In the genomic region with DNA sequence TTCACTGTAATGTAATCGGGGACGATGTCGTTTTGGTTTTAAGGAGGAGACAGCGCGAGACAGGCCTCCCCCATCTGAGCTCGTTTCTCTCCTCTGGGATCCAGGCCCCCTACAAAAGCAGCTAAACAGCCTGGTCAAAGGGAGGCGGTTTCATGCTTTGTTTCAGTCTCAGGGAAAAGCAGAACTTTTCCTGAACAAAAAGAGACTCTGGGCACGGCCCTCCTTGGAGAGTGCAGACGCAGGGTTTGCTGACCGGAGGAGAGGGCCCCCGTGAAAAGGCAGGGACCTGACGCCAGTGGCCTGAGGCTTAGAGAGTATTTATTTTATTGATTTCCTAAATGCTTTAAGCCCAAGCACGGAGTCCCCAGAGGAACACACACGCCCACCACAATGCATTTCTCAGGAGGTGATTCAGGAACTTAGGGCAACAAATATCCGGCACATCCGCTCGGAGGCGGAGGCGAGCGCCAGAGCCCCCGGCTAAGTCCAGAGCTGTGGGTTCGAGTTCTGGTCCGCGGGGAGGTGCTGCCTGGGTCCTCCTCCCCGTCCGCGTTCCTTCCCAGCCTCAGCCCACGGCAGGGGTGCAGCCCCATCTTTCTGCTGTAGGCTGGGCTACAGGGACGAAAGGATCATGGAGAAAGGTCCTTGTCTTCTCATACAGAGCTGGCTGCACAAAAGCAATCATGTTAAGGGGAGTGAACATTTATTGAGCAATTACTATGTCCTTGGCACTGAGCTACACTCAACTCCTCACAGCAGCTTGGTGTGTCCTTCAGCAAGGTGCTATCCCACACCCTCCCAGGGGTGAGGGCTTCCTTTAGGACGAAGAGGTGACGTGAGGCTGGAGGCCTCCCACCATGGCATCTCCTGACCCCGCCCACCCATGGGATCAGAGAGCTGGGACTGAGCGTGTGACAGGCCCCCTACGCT, we compare ENCODE assay signal across 10 cellular contexts. TPM values are rescaled to one million over a fixed set of nuclear protein-coding genes. Genes with fewer than 3 reads are reported as not detected.
DNase-seq lines count a peak whose midpoint lies in the region; ATAC-seq and TF ChIP-seq lines count a peak whose summit lies in the region.
"Had no signal": no experiment of that assay in that cellular context is flagged by ENCODE, and none has a peak within 500 bp of the region (broad histone marks: within the 10 kb centered on the region; RNA-seq: fewer than 3 reads in every experiment).

No MANE protein-coding gene starts in this region.

- no peaks in the 10 kb centered on the region for H3K4me1 ChIP-seq in H9 (ENCODE audit: insufficient read depth, low read length)
- peaks cover 0 to 12% of the 10 kb centered on the region in 2 donors for H3K4me1 ChIP-seq in right atrium auricular region
- H3K4me1 ChIP-seq in testis = peaks cover 8% of the 10 kb centered on the region

- no peak overlapping the region for H3K4me2 ChIP-seq in H9 (ENCODE audit: insufficient read depth, insufficient read length, low read length)

- no peak overlapping the region for H2AFZ ChIP-seq in H9 (ENCODE audit: low read length)

- H3K14ac ChIP-seq in H9 (ENCODE audit: insufficient read depth, low read length) = peak overlapping the region; percentile 30; the same call in 1 of the 2 replicates

- no peaks in the 10 kb centered on the region for H3K27me3 ChIP-seq in H9 (ENCODE audit: insufficient read depth, low read length)
- H3K27me3 ChIP-seq in right atrium auricular region = no peaks in the 10 kb centered on the region
- no peaks in the 10 kb centered on the region for H3K27me3 ChIP-seq in testis

- H3K9ac ChIP-seq in H9 (ENCODE audit: extremely low read depth, insufficient read length, low read length) = no peak overlapping the region

- no peaks in the 10 kb centered on the region for H3K36me3 Mint-ChIP-seq in H9 (ENCODE audit: insufficient read depth in 1 of 3, low read depth in 3 of 3)
- no peaks in the 10 kb centered on the region for H3K36me3 Mint-ChIP-seq in activated naive CD8-positive, alpha-beta T cell treated with anti-CD3 and anti-CD28 coated beads, Interleukin-2, amount 50 U/mL, for 24 hours (ENCODE audit: low read depth)
- H3K36me3 Mint-ChIP-seq in activated CD4-positive, alpha-beta memory T cell treated with anti-CD3 and anti-CD28 coated beads for 36 hours = no peaks in the 10 kb centered on the region

- H3K9me3 Mint-ChIP-seq in H9 = no peaks in the 10 kb centered on the region
- no peaks in the 10 kb centered on the region for H3K9me3 Mint-ChIP-seq in activated naive CD8-positive, alpha-beta T cell treated with anti-CD3 and anti-CD28 coated beads, Interleukin-2, amount 50 U/mL, for 24 hours
- no peaks in the 10 kb centered on the region for H3K9me3 Mint-ChIP-seq in activated CD4-positive, alpha-beta memory T cell treated with anti-CD3 and anti-CD28 coated beads for 36 hours
- H3K9me3 Mint-ChIP-seq: T-helper 1 cell treated with Interleukin-12 subunit alpha and Interleukin-12 subunit beta and Interleukin-4 antibody, amounts not matched to agents 30 μg/mL and 1 μg/mL, for 36 hours had no signal

- peaks cover 7 to 31% of the 10 kb centered on the region in 2 experiments for H3K4me1 Mint-ChIP-seq in H9
- peaks cover 24% of the 10 kb centered on the region for H3K4me1 Mint-ChIP-seq in activated naive CD8-positive, alpha-beta T cell treated with anti-CD3 and anti-CD28 coated beads, Interleukin-2, amount 50 U/mL, for 24 hours
- peaks cover 8% of the 10 kb centered on the region for H3K4me1 Mint-ChIP-seq in activated CD4-positive, alpha-beta memory T cell treated with anti-CD3 and anti-CD28 coated beads for 36 hours (ENCODE audit: low read depth)

- no peaks in the 10 kb centered on the region for H3K9me3 ChIP-seq in H9 (ENCODE audit: control insufficient read depth, low read depth, low read length)
- no peaks in the 10 kb centered on the region for H3K9me3 ChIP-seq in right atrium auricular region
- no peaks in the 10 kb centered on the region for H3K9me3 ChIP-seq in testis

- no peaks in the 10 kb centered on the region for H3K79me2 ChIP-seq in H9 (ENCODE audit: insufficient read depth, low read length)

- H3K36me3 ChIP-seq in right atrium auricular region = no peaks in the 10 kb centered on the region
- no peaks in the 10 kb centered on the region for H3K36me3 ChIP-seq in testis (ENCODE audit: low read depth, missing control alignments)

- WGBS in H9 (ENCODE audit: extremely low coverage, insufficient read length, low lambda C conversion rate) = no CpG with 5 or more reads among the region's 34 CpGs
- WGBS in testis, 2 donors = 47 to 48% methylated on average over 20 to 34 of the region's 34 CpGs

- no peak overlapping the region for H4K5ac ChIP-seq in H9 (ENCODE audit: insufficient read length, low read depth, low read length)

- no peak overlapping the region for H3K27ac ChIP-seq in H9 (ENCODE audit: insufficient read length, low read depth, low read length)
- peak overlapping the region; percentile 60 to 63 for H3K27ac ChIP-seq in right atrium auricular region
- H3K27ac ChIP-seq in testis = peak overlapping the region; percentile 55 to 76

- H3T11ph ChIP-seq in H9 (ENCODE audit: low read length) = no peak overlapping the region

- H3K27me3 Mint-ChIP-seq in H9 (ENCODE audit: low read depth) = no peaks in the 10 kb centered on the region; the same call in 1 of the 2 replicates
- peaks cover 17% of the 10 kb centered on the region for H3K27me3 Mint-ChIP-seq in activated naive CD8-positive, alpha-beta T cell treated with anti-CD3 and anti-CD28 coated beads, Interleukin-2, amount 50 U/mL, for 24 hours
- no peaks in the 10 kb centered on the region for H3K27me3 Mint-ChIP-seq in activated CD4-positive, alpha-beta memory T cell treated with anti-CD3 and anti-CD28 coated beads for 36 hours

- H3K23me2 ChIP-seq in H9 (ENCODE audit: insufficient read length, low read depth, low read length, poor library complexity, severe bottlenecking) = no peaks in the 10 kb centered on the region

- no peaks in the 10 kb centered on the region for H4K20me1 ChIP-seq in H9 (ENCODE audit: control insufficient read depth, insufficient read depth, insufficient read length)

- DNase-seq in H9 = peak; percentile 26
- DNase-seq in activated naive CD8-positive, alpha-beta T cell treated with anti-CD3 and anti-CD28 coated beads, Interleukin-2, amount 50 U/mL, for 24 hours = peak; percentile 17
- DNase-seq in right atrium auricular region (ENCODE audit: low spot score) = no peak
- no peak for DNase-seq in testis
- no peak for DNase-seq in iPS-NIHi7 (ENCODE audit: extremely low spot score)
- DNase-seq in activated CD4-positive, alpha-beta memory T cell treated with anti-CD3 and anti-CD28 coated beads for 36 hours = no peak
- DNase-seq: NCI-H1048 had no signal

- TF ChIP-seq CTCF in H9 (conservative IDR thresholded peaks at IDR 0.05) = no peak
- no peak for TF ChIP-seq CTCF in right atrium auricular region (IDR thresholded peaks at IDR 0.05)
- TF ChIP-seq CTCF in testis (IDR thresholded peaks at IDR 0.05) = no peak

- H3K4me3 ChIP-seq in right atrium auricular region (no peak overlapping the region), testis (no peak overlapping the region)

- H3K4ac ChIP-seq in H9 (ENCODE audit: low read depth, low read length) = no peak overlapping the region

- no peak overlapping the region for H2AK5ac ChIP-seq in H9 (ENCODE audit: insufficient read length, low read length)

- H3K79me1 ChIP-seq in H9 (ENCODE audit: insufficient read depth, low read depth, low read length, poor library complexity, severe bottlenecking) = no peaks in the 10 kb centered on the region

- H3K4me3 Mint-ChIP-seq in H9 = 0 out of 5 replicates have a peak overlapping the region, but pooled peaks of 1 of the 2 experiments have one; percentile 39
- H3K4me3 Mint-ChIP-seq in activated naive CD8-positive, alpha-beta T cell treated with anti-CD3 and anti-CD28 coated beads, Interleukin-2, amount 50 U/mL, for 24 hours = no peak overlapping the region
- H3K4me3 Mint-ChIP-seq in activated CD4-positive, alpha-beta memory T cell treated with anti-CD3 and anti-CD28 coated beads for 36 hours = no peak overlapping the region

- no peak for TF ChIP-seq POLR2A in testis (IDR thresholded peaks at IDR 0.05)

- no peak overlapping the region for H3K23ac ChIP-seq in H9 (ENCODE audit: insufficient read length, low read depth, low read length)

- no peak for ATAC-seq in activated naive CD8-positive, alpha-beta T cell treated with anti-CD3 and anti-CD28 coated beads, Interleukin-2, amount 50 U/mL, for 24 hours
- ATAC-seq in GM21723 (IDR thresholded peaks at IDR 0.05; ENCODE audit: unreplicated experiment) (no peak), esophagus mucosa (no peak)

- CTCF ChIA-PET in activated CD4-positive, alpha-beta memory T cell treated with anti-CD3 and anti-CD28 coated beads for 36 hours (lab: Charles Lee) = interaction anchor here (1.4 to 3.4 kb wide), 2 partner anchors 13 to 25 kb away, joined by 6 to 14 read pairs; no protein-coding TSS in a partner anchor

- no peak overlapping the region for H3K18ac ChIP-seq in H9 (ENCODE audit: insufficient read length, low read depth, low read length)

- H2BK5ac ChIP-seq in H9 (ENCODE audit: insufficient read length, low read length) = no peak overlapping the region

- H3K27ac Mint-ChIP-seq in H9 = peak overlapping the region in 2 of 3 experiments; percentile 62 to 68; a peak in 2 of 7 replicates
- H3K27ac Mint-ChIP-seq in activated naive CD8-positive, alpha-beta T cell treated with anti-CD3 and anti-CD28 coated beads, Interleukin-2, amount 50 U/mL, for 24 hours = no peak overlapping the region
- no peak overlapping the region for H3K27ac Mint-ChIP-seq in activated CD4-positive, alpha-beta memory T cell treated with anti-CD3 and anti-CD28 coated beads for 36 hours

- no peak overlapping the region for H4K8ac ChIP-seq in H9 (replicated peaks; ENCODE audit: insufficient read length, low read depth, low read length)

- no peak overlapping the region for H2BK15ac ChIP-seq in H9 (ENCODE audit: low read depth, low read length)

- no peak overlapping the region for H2BK12ac ChIP-seq in H9 (ENCODE audit: insufficient read length, low read depth, low read length)

- intact Hi-C loops in testis (cut with DNase I; ENCODE audit: low total_unique reads) = no loop called here
- intact Hi-C loops in activated CD4-positive, alpha-beta memory T cell treated with anti-CD3 and anti-CD28 coated beads for 36 hours (cut with micrococcal nuclease) = no loop called here

- H3K56ac ChIP-seq in H9 (ENCODE audit: insufficient read length, low read depth, low read length) = no peak overlapping the region

- POLR2A ChIA-PET in activated CD4-positive, alpha-beta memory T cell treated with anti-CD3 and anti-CD28 coated beads for 36 hours (lab: Charles Lee) = no interaction called here

- H4K91ac ChIP-seq in H9 (ENCODE audit: insufficient read length, low read depth, low read length) = no peak overlapping the region

- no peak overlapping the region for H2BK120ac ChIP-seq in H9 (ENCODE audit: low read depth, low read length, poor library complexity, severe bottlenecking)

- H2BK20ac ChIP-seq in H9 (ENCODE audit: low read depth, low read length, poor library complexity, severe bottlenecking) = no peak overlapping the region

RNA-seq across cellular contexts. Expression of a gene that starts 40.0 kb away (rescaled TPM):
- 1.6 and 2.4 TPM in 2 replicates for total RNA-seq in H9 (2021)
- total RNA-seq in right atrium auricular region = 1 to 10 TPM; 1.1 to 2.6 TPM
- total RNA-seq in testis = 10 to 100 TPM in 1 of 2 donors, 1 to 10 TPM in 1; 9.5 to 36.9 TPM
- 41.8 TPM for polyA plus RNA-seq in testis (ENCODE audit: insufficient read depth, low read depth, low replicate concordance)
- total RNA-seq in activated CD4-positive, alpha-beta memory T cell treated with anti-CD3 and anti-CD28 coated beads for 36 hours = not detected
- total RNA-seq in esophagus mucosa = 9.1 TPM

RNA-seq across cellular contexts. Expression of a gene that starts 47.4 kb away (rescaled TPM):
- total RNA-seq in H9 (2021) (3.9 and 4.2 TPM in 2 replicates), right atrium auricular region (1 to 10 TPM; 1.1 to 6.9 TPM), testis (10 to 100 TPM; 14.6 to 19.1 TPM), esophagus mucosa (1.5 TPM)
- polyA plus RNA-seq in testis (ENCODE audit: insufficient read depth, low read depth, low replicate concordance) = 15.3 TPM
- under 1 TPM; 0.58 to 0.86 TPM for total RNA-seq in activated CD4-positive, alpha-beta memory T cell treated with anti-CD3 and anti-CD28 coated beads for 36 hours

Comparison
In these comparisons a context has a peak if more than half of its experiments do, and no peak if none do; other contexts are left out.
1. DNase-seq: peak in H9 (single experiment) and activated naive CD8-positive, alpha-beta T cell treated with anti-CD3 and anti-CD28 coated beads, Interleukin-2, amount 50 U/mL, for 24 hours (single experiment); none in right atrium auricular region (single experiment), testis (single experiment), iPS-NIHi7 (single experiment) and activated CD4-positive, alpha-beta memory T cell treated with anti-CD3 and anti-CD28 coated beads for 36 hours (single experiment).
2. H3K27ac Mint-ChIP-seq: peak in H9 (2 of 3); none in activated naive CD8-positive, alpha-beta T cell treated with anti-CD3 and anti-CD28 coated beads, Interleukin-2, amount 50 U/mL, for 24 hours (single experiment) and activated CD4-positive, alpha-beta memory T cell treated with anti-CD3 and anti-CD28 coated beads for 36 hours (single experiment).